Comparison of ENCODE assay signal across 1 cellular context in the genomic region with DNA sequence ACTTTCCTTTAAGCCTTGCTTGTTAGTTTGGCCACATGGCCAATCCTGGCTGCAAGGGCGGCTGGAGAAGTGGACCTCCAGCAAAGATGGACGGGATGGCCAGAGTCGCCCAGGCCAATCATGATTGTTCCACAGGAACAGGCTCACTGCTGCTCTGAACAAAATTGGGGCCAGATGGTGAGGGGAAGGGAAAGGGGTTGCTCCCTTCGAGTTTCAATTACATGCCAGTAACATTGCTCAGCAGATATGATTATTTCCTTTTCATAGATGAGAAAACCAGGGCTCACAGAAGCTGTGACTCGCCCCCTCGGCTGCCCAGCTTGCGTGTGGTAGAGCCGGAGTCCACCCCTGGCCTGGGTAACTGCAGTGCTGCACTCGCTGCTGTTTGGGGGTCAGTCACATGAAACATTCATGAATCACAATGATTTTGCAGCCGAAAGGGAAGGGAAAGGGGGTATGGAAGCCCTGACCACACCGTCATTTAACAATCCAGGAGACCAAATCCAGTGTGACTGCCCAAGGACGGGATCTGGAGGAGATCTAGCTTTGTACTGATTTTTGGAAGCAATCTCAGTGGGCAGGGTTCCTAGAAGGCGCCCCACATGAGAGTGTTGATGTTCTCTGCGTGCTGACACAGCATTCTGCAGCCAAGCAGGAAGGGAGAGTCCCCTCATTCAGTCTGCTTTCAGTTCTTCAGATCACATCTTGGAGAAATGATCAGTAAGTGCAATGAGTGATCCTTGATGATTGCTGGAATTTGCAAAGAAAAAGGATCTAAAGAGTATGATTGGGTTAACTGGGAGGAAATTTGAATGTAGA.
TF ChIP-seq lines count a peak whose summit lies in the region.

No MANE protein-coding gene starts in this region.

TF ChIP-seq in SK-N-SH, 30 proteins besides CTCF, POLR2A, EP300 and RAD21 (continued from another document):
- TF ChIP-seq, protein P1, sequence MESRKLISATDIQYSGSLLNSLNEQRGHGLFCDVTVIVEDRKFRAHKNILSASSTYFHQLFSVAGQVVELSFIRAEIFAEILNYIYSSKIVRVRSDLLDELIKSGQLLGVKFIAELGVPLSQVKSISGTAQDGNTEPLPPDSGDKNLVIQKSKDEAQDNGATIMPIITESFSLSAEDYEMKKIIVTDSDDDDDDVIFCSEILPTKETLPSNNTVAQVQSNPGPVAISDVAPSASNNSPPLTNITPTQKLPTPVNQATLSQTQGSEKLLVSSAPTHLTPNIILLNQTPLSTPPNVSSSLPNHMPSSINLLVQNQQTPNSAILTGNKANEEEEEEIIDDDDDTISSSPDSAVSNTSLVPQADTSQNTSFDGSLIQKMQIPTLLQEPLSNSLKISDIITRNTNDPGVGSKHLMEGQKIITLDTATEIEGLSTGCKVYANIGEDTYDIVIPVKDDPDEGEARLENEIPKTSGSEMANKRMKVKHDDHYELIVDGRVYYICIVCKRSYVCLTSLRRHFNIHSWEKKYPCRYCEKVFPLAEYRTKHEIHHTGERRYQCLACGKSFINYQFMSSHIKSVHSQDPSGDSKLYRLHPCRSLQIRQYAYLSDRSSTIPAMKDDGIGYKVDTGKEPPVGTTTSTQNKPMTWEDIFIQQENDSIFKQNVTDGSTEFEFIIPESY (IDR thresholded peaks at IDR 0.05; ENCODE audit: borderline replicate concordance, low read depth), result no peak
- TF ChIP-seq POLR2AphosphoS5 (IDR thresholded peaks at IDR 0.05; ENCODE audit: low read depth, low read length) (no peak), TCF12 (IDR thresholded peaks at IDR 0.05) (peak; percentile 77), SMC3 (IDR thresholded peaks at IDR 0.05; ENCODE audit: low read depth, low read length) (no peak)
- TF ChIP-seq, protein P2, sequence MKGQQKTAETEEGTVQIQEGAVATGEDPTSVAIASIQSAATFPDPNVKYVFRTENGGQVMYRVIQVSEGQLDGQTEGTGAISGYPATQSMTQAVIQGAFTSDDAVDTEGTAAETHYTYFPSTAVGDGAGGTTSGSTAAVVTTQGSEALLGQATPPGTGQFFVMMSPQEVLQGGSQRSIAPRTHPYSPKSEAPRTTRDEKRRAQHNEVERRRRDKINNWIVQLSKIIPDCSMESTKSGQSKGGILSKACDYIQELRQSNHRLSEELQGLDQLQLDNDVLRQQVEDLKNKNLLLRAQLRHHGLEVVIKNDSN (IDR thresholded peaks at IDR 0.05; ENCODE audit: borderline replicate concordance, low read depth), result 0 out of 2 replicates have a peak, but pooled peaks have one; percentile 27
